30 cellular contexts compared by ENCODE assay signal in genomic region chr1:30550365-30551220, GRCh38.
"Had no signal": no experiment of that assay in that cellular context is flagged by ENCODE, and none has a peak within 500 bp of the region (broad histone marks: within the 10 kb centered on the region; RNA-seq: fewer than 3 reads in every experiment).

No MANE protein-coding gene starts in this region.

- DNase-seq: activated B cell treated with CpG ODN at 0.5 μM for 24 hours; activated CD4-positive, alpha-beta memory T cell treated with anti-CD3 and anti-CD28 coated beads, Interleukin-2, amount 10 ng/mL, durations not matched to agents 7 days and 5 days; activated CD4-positive, alpha-beta T cell treated with anti-CD3 and anti-CD28 coated beads, Interleukin-2, amount 10 ng/mL, durations not matched to agents 7 days and 5 days; activated CD4-positive, alpha-beta T cell treated with anti-CD3 and anti-CD28 coated beads, Interleukin-2, amount 50 U/mL, for 4 hours; activated CD8-positive, alpha-beta memory T cell treated with anti-CD3 and anti-CD28 coated beads, Interleukin-2, amount 50 U/mL, for 48 hours; activated effector memory CD4-positive, alpha-beta T cell treated with Interleukin-2 at 50 U/mL for 16 hours; activated gamma-delta T cell treated with Interleukin-2 at 50 U/mL for 16 hours; activated naive CD4-positive, alpha-beta T cell treated with anti-CD3 and anti-CD28 coated beads, Interleukin-2, amount 50 U/mL, for 16 hours; activated naive CD4-positive, alpha-beta T cell treated with Interleukin-2 at 50 U/mL for 16 hours; activated T-cell treated with anti-CD3 and anti-CD28 coated beads for 4 hours; activated T-cell treated with anti-CD3 and anti-CD28 coated beads, Interleukin-2, amount 50 U/mL, for 4 hours; amniotic stem cell; anterior cingulate cortex; brain microvascular endothelial cell; cortex of kidney; dermis blood vessel endothelial cell; effector CD4-positive, alpha-beta T cell; effector memory CD8-positive, alpha-beta T cell; foreskin fibroblast; T-helper 1 cell; T-helper 17 cell; T1000; WERI-Rb-1 had no signal

- H3K4me1 Mint-ChIP-seq: activated B cell treated with CpG ODN at 0.5 μM for 24 hours; activated CD4-positive, alpha-beta memory T cell treated with anti-CD3 and anti-CD28 coated beads, Interleukin-2, amount 10 ng/mL, durations not matched to agents 7 days and 5 days; activated CD4-positive, alpha-beta T cell treated with anti-CD3 and anti-CD28 coated beads, Interleukin-2, amount 10 ng/mL, durations not matched to agents 7 days and 5 days; activated T-helper 17 cell treated with anti-CD3 and anti-CD28 coated beads, Interleukin-2, amount 50 U/mL, for 72 hours; central memory CD8-positive, alpha-beta T cell; T-helper 17 cell had no signal

- H3K27me3 ChIP-seq: brain microvascular endothelial cell had no signal

- H3K36me3 ChIP-seq: brain microvascular endothelial cell, WERI-Rb-1 had no signal

- H3K27ac ChIP-seq: brain microvascular endothelial cell, epithelial cell of prostate, WERI-Rb-1 had no signal

- ATAC-seq: activated CD4-positive, CD25-positive, alpha-beta regulatory T cell treated with anti-CD3 and anti-CD28 coated beads, Interleukin-2, amount 50 U/mL, for 24 hours; activated T-cell treated with anti-CD3 and anti-CD28 coated beads, Interleukin-2, amount 50 U/mL, for 4 hours; activated T-helper 17 cell treated with anti-CD3 and anti-CD28 coated beads, Interleukin-2, amount 50 U/mL, for 72 hours; effector memory CD8-positive, alpha-beta T cell; SK-N-SH treated with all-trans-retinoic acid at 6 μM for 48 hours; T-helper 17 cell had no signal

- H3K27ac Mint-ChIP-seq: activated B cell treated with CpG ODN at 0.5 μM for 24 hours; activated CD4-positive, alpha-beta memory T cell treated with anti-CD3 and anti-CD28 coated beads, Interleukin-2, amount 10 ng/mL, durations not matched to agents 7 days and 5 days; activated CD4-positive, alpha-beta T cell treated with anti-CD3 and anti-CD28 coated beads, Interleukin-2, amount 10 ng/mL, durations not matched to agents 7 days and 5 days; activated naive CD8-positive, alpha-beta T cell; activated T-helper 17 cell treated with anti-CD3 and anti-CD28 coated beads, Interleukin-2, amount 50 U/mL, for 72 hours; effector memory CD8-positive, alpha-beta T cell; T-helper 17 cell; T-helper 2 cell treated with Interferon-gamma antibody and Interleukin-4, amounts not matched to agents 5 μg/mL and 100 μg/mL, for 36 hours had no signal

- H3K36me3 Mint-ChIP-seq: activated naive CD8-positive, alpha-beta T cell had no signal

- H3K9me3 Mint-ChIP-seq: activated CD4-positive, alpha-beta memory T cell treated with anti-CD3 and anti-CD28 coated beads, Interleukin-2, amount 10 ng/mL, durations not matched to agents 7 days and 5 days; activated CD4-positive, alpha-beta T cell treated with anti-CD3 and anti-CD28 coated beads, Interleukin-2, amount 10 ng/mL, durations not matched to agents 7 days and 5 days; activated T-cell treated with anti-CD3 and anti-CD28 coated beads, Interleukin-2, amount 50 U/mL, for 4 hours; activated T-helper 17 cell treated with anti-CD3 and anti-CD28 coated beads, Interleukin-2, amount 50 U/mL, for 72 hours; central memory CD8-positive, alpha-beta T cell; T-helper 2 cell treated with Interferon-gamma antibody and Interleukin-4, amounts not matched to agents 5 μg/mL and 100 μg/mL, for 36 hours had no signal

- H3K4me3 Mint-ChIP-seq: activated B cell treated with CpG ODN at 0.5 μM for 24 hours; activated CD4-positive, alpha-beta memory T cell treated with anti-CD3 and anti-CD28 coated beads, Interleukin-2, amount 10 ng/mL, durations not matched to agents 7 days and 5 days; activated CD4-positive, alpha-beta T cell treated with anti-CD3 and anti-CD28 coated beads, Interleukin-2, amount 10 ng/mL, durations not matched to agents 7 days and 5 days; activated naive CD8-positive, alpha-beta T cell; activated T-cell treated with anti-CD3 and anti-CD28 coated beads, Interleukin-2, amount 50 U/mL, for 4 hours; activated T-helper 17 cell treated with anti-CD3 and anti-CD28 coated beads, Interleukin-2, amount 50 U/mL, for 72 hours; central memory CD8-positive, alpha-beta T cell; effector memory CD8-positive, alpha-beta T cell; T-helper 17 cell; T-helper 2 cell treated with Interferon-gamma antibody and Interleukin-4, amounts not matched to agents 5 μg/mL and 100 μg/mL, for 36 hours had no signal
